Comparison of ENCODE assay signal across 8 cellular contexts in genomic region chr13:113448545-113448884, GRCh38. TPM values are rescaled to one million over a fixed set of nuclear protein-coding genes. Genes with fewer than 3 reads are reported as not detected.
DNase-seq lines count a peak whose midpoint lies in the region; ATAC-seq and TF ChIP-seq lines count a peak whose summit lies in the region.

No MANE protein-coding gene starts in this region.

- no peak overlapping the region for H4K91ac ChIP-seq in trophoblast cell (ENCODE audit: low read depth, low read length)

- no peaks in the 10 kb centered on the region for H3K27me3 ChIP-seq in duodenal mucosa (ENCODE audit: control insufficient read depth in 1 of 2, insufficient read depth in 2 of 2, low read length in 2 of 2)
- H3K27me3 ChIP-seq in trophoblast cell (ENCODE audit: insufficient read depth, low read length): no peaks in the 10 kb centered on the region

- H3K14ac ChIP-seq in trophoblast cell (ENCODE audit: low read length): no peak overlapping the region

- no peak for TF ChIP-seq CTCF in GM12865 (IDR thresholded peaks at IDR 0.05; ENCODE audit: insufficient read depth, low read depth, low read length, missing control alignments)

- H3K4me2 ChIP-seq in trophoblast cell (ENCODE audit: low read length): no peak overlapping the region

- no peak overlapping the region for H2BK5ac ChIP-seq in trophoblast cell (ENCODE audit: low read depth, low read length, poor library complexity)

- H3K27ac ChIP-seq in duodenal mucosa (ENCODE audit: low read depth, low read length) (peak overlapping the region; percentile 81), trophoblast cell (ENCODE audit: low read depth, low read length) (no peak overlapping the region)

- H2AK5ac ChIP-seq in trophoblast cell (ENCODE audit: low read length): no peak overlapping the region

- H2BK120ac ChIP-seq in trophoblast cell (ENCODE audit: insufficient read depth, low read length, poor library complexity): no peak overlapping the region

- H2AFZ ChIP-seq in trophoblast cell (ENCODE audit: insufficient read depth, low read length, poor library complexity): no peak overlapping the region

- H2BK12ac ChIP-seq in trophoblast cell (ENCODE audit: low read length): no peak overlapping the region

- peaks cover 0 to 9% of the 10 kb centered on the region in 2 donors for H3K36me3 ChIP-seq in duodenal mucosa (ENCODE audit: control insufficient read depth in 1 of 2, insufficient read depth in 2 of 2, low read length in 2 of 2)
- peaks cover 26 to 34% of the 10 kb centered on the region in 2 experiments for H3K36me3 ChIP-seq in trophoblast cell (ENCODE audit: control insufficient read depth in 1 of 2, insufficient read depth in 2 of 2, low read length in 2 of 2)

- H4K8ac ChIP-seq in trophoblast cell (ENCODE audit: low read depth, low read length): no peak overlapping the region

- H4K12ac ChIP-seq in trophoblast cell (ENCODE audit: low read depth, low read length): no peak overlapping the region

- H3K79me2 ChIP-seq in trophoblast cell (ENCODE audit: control insufficient read depth, insufficient read depth, low read length, poor library complexity): no peaks in the 10 kb centered on the region

- no peak overlapping the region for H3K18ac ChIP-seq in trophoblast cell (ENCODE audit: low read length)

- no peak overlapping the region for H3K23ac ChIP-seq in trophoblast cell (ENCODE audit: low read length)

- no peak overlapping the region for H3K4ac ChIP-seq in trophoblast cell (ENCODE audit: low read depth, low read length)

- peak overlapping the region; percentile 65 to 66 for H3K9ac ChIP-seq in duodenal mucosa (ENCODE audit: low read depth in 1 of 2, low read length in 2 of 2)
- H3K9ac ChIP-seq in trophoblast cell (ENCODE audit: low read length): no peak overlapping the region

- DNase-seq in GM12865 (ENCODE audit: low read depth) (peak; percentile 54), NCI-H2196 treated with DMSO at 0.1 percent for 48 hours (lab: John Stamatoyannopoulos, UW; ENCODE audit: unreplicated experiment) (peak; percentile 6), trophoblast cell (peak; percentile 58 to 71), NCI-H526 (lab: John Stamatoyannopoulos, UW) (no peak), pons (ENCODE audit: low spot score) (no peak), OCI-M2 (lab: John Stamatoyannopoulos, UW; ENCODE audit: unreplicated experiment) (no peak)

- H3K4me1 ChIP-seq in duodenal mucosa (ENCODE audit: control insufficient read depth in 1 of 2, insufficient read depth in 2 of 2, low read length in 2 of 2) (peaks cover 5 to 10% of the 10 kb centered on the region in 2 donors), trophoblast cell (ENCODE audit: control insufficient read depth in 1 of 2, insufficient read depth in 2 of 2, low read length in 2 of 2) (no peaks in the 10 kb centered on the region)

- WGBS in trophoblast cell (ENCODE audit: extremely low coverage, insufficient coverage, insufficient read length): no CpG with 5 or more reads among the region's 6 CpGs

- H3K9me3 ChIP-seq in duodenal mucosa (ENCODE audit: control insufficient read depth in 1 of 2, low read length in 2 of 2): no peaks in the 10 kb centered on the region
- H3K9me3 ChIP-seq in trophoblast cell (ENCODE audit: insufficient read depth, low read depth, low read length): peaks cover 10% of the 10 kb centered on the region

- no peaks in the 10 kb centered on the region for H3K79me1 ChIP-seq in trophoblast cell (ENCODE audit: low read length)

- ATAC-seq in GM21381 (IDR thresholded peaks at IDR 0.05; ENCODE audit: unreplicated experiment): no peak

- H3K4me3 ChIP-seq in GM12865 (ENCODE audit: low read depth, low read length): peak overlapping the region; percentile 61
- H3K4me3 ChIP-seq in duodenal mucosa (ENCODE audit: low read depth in 1 of 2, low read length in 2 of 2): peak overlapping the region; percentile 64 to 73
- H3K4me3 ChIP-seq in trophoblast cell (ENCODE audit: low read depth, low read length): no peak overlapping the region

RNA-seq across cellular contexts. Expression of gene ADPRHL1, which starts 4.8 kb away (rescaled TPM):
- 1.4 TPM in 2 replicates for polyA plus RNA-seq in trophoblast cell (2013)

RNA-seq across cellular contexts. Expression of gene DCUN1D2, which starts 42.0 kb away (rescaled TPM):
- 15.9 and 16.7 TPM in 2 replicates for polyA plus RNA-seq in trophoblast cell (2013)

Comparison
In these comparisons a context has a peak if more than half of its experiments do, and no peak if none do; other contexts are left out.
1. DNase-seq: peak in GM12865 (single experiment), NCI-H2196 treated with DMSO at 0.1 percent for 48 hours (single experiment) and trophoblast cell (2 of 2); none in NCI-H526 (0 of 2), pons (single experiment) and OCI-M2 (single experiment).